In genomic region chr10:75978213-75978612, GRCh38 we compare ENCODE assay signal across 17 cellular contexts.
"Had no signal": no experiment of that assay in that cellular context is flagged by ENCODE, and none has a peak within 500 bp of the region (broad histone marks: within the 10 kb centered on the region; RNA-seq: fewer than 3 reads in every experiment).

No MANE protein-coding gene starts in this region.

- H3K4me3 ChIP-seq: heart left ventricle, mucosa of descending colon, testis had no signal

- H3K27ac Mint-ChIP-seq: activated CD4-positive, alpha-beta T cell treated with anti-CD3 and anti-CD28 coated beads, Interleukin-2, amount 10 ng/mL, durations not matched to agents 24 days and 14 days; activated naive CD8-positive, alpha-beta T cell treated with anti-CD3 and anti-CD28 coated beads, Interleukin-2, amount 50 U/mL, for 24 hours; endodermal cell; natural killer cell; stimulated activated naive CD8-positive, alpha-beta T cell treated with anti-CD3 and anti-CD28 coated beads, Interleukin-15, amount 100 ng/mL, for 72 hours had no signal

- H3K4me1 Mint-ChIP-seq: activated CD4-positive, alpha-beta T cell treated with anti-CD3 and anti-CD28 coated beads, Interleukin-2, amount 10 ng/mL, durations not matched to agents 24 days and 14 days; activated naive CD8-positive, alpha-beta T cell treated with anti-CD3 and anti-CD28 coated beads, Interleukin-2, amount 50 U/mL, for 24 hours; endodermal cell; natural killer cell; stimulated activated naive CD8-positive, alpha-beta T cell treated with anti-CD3 and anti-CD28 coated beads, Interleukin-15, amount 100 ng/mL, for 72 hours had no signal

- DNase-seq: activated CD4-positive, alpha-beta T cell treated with anti-CD3 and anti-CD28 coated beads, Interleukin-2, amount 10 ng/mL, durations not matched to agents 24 days and 14 days; activated CD8-positive, alpha-beta memory T cell treated with anti-CD3 and anti-CD28 coated beads for 24 hours; activated naive CD4-positive, alpha-beta T cell treated with Interleukin-2 at 50 U/mL for 16 hours; activated naive CD8-positive, alpha-beta T cell treated with anti-CD3 and anti-CD28 coated beads, Interleukin-2, amount 50 U/mL, for 24 hours; dermis blood vessel endothelial cell; endodermal cell; foreskin fibroblast; heart left ventricle; kidney; mucosa of descending colon; natural killer cell; stimulated activated CD4-positive, alpha-beta T cell treated with anti-CD3 and anti-CD28 coated beads, Interleukin-4, amount 100 ng/mL, for 1 hour; stimulated activated CD8-positive, alpha-beta memory T cell treated with anti-CD3 and anti-CD28 coated beads, Interleukin-4, amount 100 ng/mL, for 48 hours; stimulated activated naive CD8-positive, alpha-beta T cell treated with anti-CD3 and anti-CD28 coated beads, Interleukin-15, amount 100 ng/mL, for 72 hours; T-helper 9 cell; testis had no signal

- H3K27me3 ChIP-seq: heart left ventricle, testis had no signal

- H3K4me1 ChIP-seq: testis had no signal

- H3K4me3 Mint-ChIP-seq: activated CD4-positive, alpha-beta T cell treated with anti-CD3 and anti-CD28 coated beads, Interleukin-2, amount 10 ng/mL, durations not matched to agents 24 days and 14 days; activated naive CD8-positive, alpha-beta T cell treated with anti-CD3 and anti-CD28 coated beads, Interleukin-2, amount 50 U/mL, for 24 hours; endodermal cell; natural killer cell; stimulated activated naive CD8-positive, alpha-beta T cell treated with anti-CD3 and anti-CD28 coated beads, Interleukin-15, amount 100 ng/mL, for 72 hours had no signal

- ATAC-seq: activated naive CD8-positive, alpha-beta T cell treated with anti-CD3 and anti-CD28 coated beads, Interleukin-2, amount 50 U/mL, for 24 hours; heart left ventricle; mucosa of descending colon; natural killer cell; stimulated activated naive CD8-positive, alpha-beta T cell treated with anti-CD3 and anti-CD28 coated beads, Interleukin-15, amount 100 ng/mL, for 72 hours had no signal

- H3K27ac ChIP-seq: heart left ventricle, testis, VCaP had no signal

- FAIRE-seq: kidney had no signal

- H3K36me3 ChIP-seq: heart left ventricle had no signal

- H3K36me3 Mint-ChIP-seq: natural killer cell had no signal

- H3K9me3 Mint-ChIP-seq: activated CD4-positive, alpha-beta T cell treated with anti-CD3 and anti-CD28 coated beads, Interleukin-2, amount 10 ng/mL, durations not matched to agents 24 days and 14 days; activated naive CD8-positive, alpha-beta T cell treated with anti-CD3 and anti-CD28 coated beads, Interleukin-2, amount 50 U/mL, for 24 hours; endodermal cell; natural killer cell; stimulated activated naive CD8-positive, alpha-beta T cell treated with anti-CD3 and anti-CD28 coated beads, Interleukin-15, amount 100 ng/mL, for 72 hours had no signal

- H3K27me3 Mint-ChIP-seq: activated CD4-positive, alpha-beta T cell treated with anti-CD3 and anti-CD28 coated beads, Interleukin-2, amount 10 ng/mL, durations not matched to agents 24 days and 14 days had no signal

- H3K9me3 ChIP-seq: heart left ventricle, mucosa of descending colon, testis had no signal
